Comparison of ENCODE assay signal across 8 cellular contexts in genomic region chr10:127117125-127117524, GRCh38.
DNase-seq lines count a peak whose midpoint lies in the region; ATAC-seq lines count a peak whose summit lies in the region.

No MANE protein-coding gene starts in this region.

- H3K4me2 ChIP-seq in Karpas-422 (ENCODE audit: low read depth, low read length, poor library complexity, severe bottlenecking) (no peak overlapping the region), mesendoderm (ENCODE audit: low read length) (no peak overlapping the region)

- no peak overlapping the region for H2AFZ ChIP-seq in Karpas-422 (ENCODE audit: low read length)

- DNase-seq in CD1c-positive myeloid dendritic cell (ENCODE audit: extremely low spot score), result peak; percentile 35
- peak; percentile 72 for DNase-seq in Karpas-422
- peak; percentile 12 for DNase-seq in brain pericyte (ENCODE audit: low read depth, low spot score)
- peak; percentile 68 for DNase-seq in mesendoderm
- DNase-seq in GM19240 (ENCODE audit: insufficient read length, low spot score), result no peak
- DNase-seq in NCI-H1436 treated with DMSO at 0.1 percent for 48 hours (lab: John Stamatoyannopoulos, UW), result no peak
- no peak for DNase-seq in NCI-H69 (lab: John Stamatoyannopoulos, UW)

- no peaks in the 10 kb centered on the region for H3K4me1 ChIP-seq in Karpas-422 (ENCODE audit: low read length)
- no peaks in the 10 kb centered on the region for H3K4me1 ChIP-seq in mesendoderm (ENCODE audit: control insufficient read depth, low read depth, low read length)

- H3K79me2 ChIP-seq in Karpas-422 (ENCODE audit: low read length) (no peaks in the 10 kb centered on the region), mesendoderm (ENCODE audit: control insufficient read depth, insufficient read depth, low read length) (no peaks in the 10 kb centered on the region)

- H4K5ac ChIP-seq in mesendoderm (ENCODE audit: low read length), result no peak overlapping the region

- no peak overlapping the region for H3K27ac ChIP-seq in Karpas-422 (ENCODE audit: low read length)
- H3K27ac ChIP-seq in mesendoderm (ENCODE audit: low read depth, low read length), result no peak overlapping the region

- no peaks in the 10 kb centered on the region for H3K9me2 ChIP-seq in Karpas-422 (replicated peaks; ENCODE audit: insufficient read depth, low read length)

- H2AK5ac ChIP-seq in mesendoderm (ENCODE audit: low read length), result no peak overlapping the region

- H3K36me3 ChIP-seq in Karpas-422 (ENCODE audit: insufficient read depth, low read length) (no peaks in the 10 kb centered on the region), mesendoderm (ENCODE audit: control insufficient read depth, insufficient read depth, low read length) (no peaks in the 10 kb centered on the region)

- no peak overlapping the region for H3K18ac ChIP-seq in mesendoderm (ENCODE audit: low read length)

- no peak overlapping the region for H3K23ac ChIP-seq in mesendoderm (ENCODE audit: low read length)

- ATAC-seq in GM19467 (IDR thresholded peaks at IDR 0.05; ENCODE audit: unreplicated experiment), result no peak

- H2BK15ac ChIP-seq in mesendoderm (replicated peaks; ENCODE audit: low read depth), result no peak overlapping the region

- H2BK5ac ChIP-seq in mesendoderm (ENCODE audit: low read length), result no peak overlapping the region

- no CpG with 5 or more reads among the region's 4 CpGs for WGBS in mesendoderm (ENCODE audit: extremely low coverage, insufficient coverage, low lambda C conversion rate)

- H3K79me1 ChIP-seq in mesendoderm (ENCODE audit: low read length), result no peaks in the 10 kb centered on the region

- no peak overlapping the region for H3K56ac ChIP-seq in mesendoderm (ENCODE audit: low read length)

- no peak overlapping the region for H3K4me3 ChIP-seq in Karpas-422 (ENCODE audit: low read length)
- H3K4me3 ChIP-seq in mesendoderm (ENCODE audit: low read length), result no peak overlapping the region

- no peak overlapping the region for H3K4ac ChIP-seq in mesendoderm (ENCODE audit: low read depth, low read length)

- no peak overlapping the region for H3K9ac ChIP-seq in Karpas-422 (ENCODE audit: low read length)
- no peak overlapping the region for H3K9ac ChIP-seq in mesendoderm (ENCODE audit: low read length)

- H3K27me3 ChIP-seq in Karpas-422 (ENCODE audit: low read length), result no peaks in the 10 kb centered on the region
- no peaks in the 10 kb centered on the region for H3K27me3 ChIP-seq in mesendoderm (ENCODE audit: insufficient read depth, low read length, poor library complexity)

- H4K20me1 ChIP-seq in Karpas-422 (ENCODE audit: insufficient read depth, low read depth, low read length), result no peaks in the 10 kb centered on the region

- no peaks in the 10 kb centered on the region; the same call in 1 of the 2 replicates for H3K9me3 ChIP-seq in Karpas-422 (ENCODE audit: low read length)

- H4K8ac ChIP-seq in mesendoderm (ENCODE audit: low read depth, low read length), result no peak overlapping the region

- no peak overlapping the region for H2BK120ac ChIP-seq in mesendoderm (ENCODE audit: low read depth, low read length)

Comparison
In these comparisons a context has a peak if more than half of its experiments do, and no peak if none do; other contexts are left out.
1. DNase-seq: peak in CD1c-positive myeloid dendritic cell (single experiment), Karpas-422 (single experiment), brain pericyte (single experiment) and mesendoderm (single experiment); none in GM19240 (single experiment), NCI-H1436 treated with DMSO at 0.1 percent for 48 hours (single experiment) and NCI-H69 (single experiment).